ENCODE assay signal across 23 cellular contexts in genomic region chr16:67506468-67506867, GRCh38. TPM values are rescaled to one million over a fixed set of nuclear protein-coding genes. Genes with fewer than 3 reads are reported as not detected.
A peak's percentile ranks its signal among the peaks of the same experiment; 100 is the strongest.
DNase-seq lines count a peak whose midpoint lies in the region; ATAC-seq lines count a peak whose summit lies in the region.
"Had no signal": no experiment of that assay in that cellular context is flagged by ENCODE, and none has a peak within 500 bp of the region (broad histone marks: within the 10 kb centered on the region; RNA-seq: fewer than 3 reads in every experiment).

No MANE protein-coding gene starts in this region.

- peaks cover 58% of the 10 kb centered on the region for H3K4me1 Mint-ChIP-seq in activated naive CD4-positive, alpha-beta T cell treated with anti-CD3 and anti-CD28 coated beads, Interleukin-2, amount 50 U/mL, for 24 hours
- H3K4me1 Mint-ChIP-seq in activated naive CD4-positive, alpha-beta T cell treated with anti-CD3 and anti-CD28 coated beads for 36 hours (ENCODE audit: low read depth), result peaks cover 50% of the 10 kb centered on the region
- H3K4me1 Mint-ChIP-seq in central memory CD8-positive, alpha-beta T cell, result peaks cover 41% of the 10 kb centered on the region
- peaks cover 40% of the 10 kb centered on the region for H3K4me1 Mint-ChIP-seq in stimulated activated memory B cell treated with anti-CD40 and anti-IgM and Interleukin-4, amounts not matched to agents 10 μg/mL and 1 μg/mL and 100 μg/mL, for 72 hours

- intact Hi-C loops in activated naive CD4-positive, alpha-beta T cell treated with anti-CD3 and anti-CD28 coated beads for 36 hours (cut with micrococcal nuclease), result no loop called here

- no peak overlapping the region for H3K4me3 ChIP-seq in HAP-1
- H3K4me3 ChIP-seq: BLaER1, body of pancreas, heart left ventricle, skin epidermis had no signal

- H3K9me3 ChIP-seq in HAP-1, result no peaks in the 10 kb centered on the region
- H3K9me3 ChIP-seq: BLaER1, body of pancreas, heart left ventricle, SK-N-SH had no signal

- no peaks in the 10 kb centered on the region for H3K36me3 ChIP-seq in HAP-1 (replicated peaks)
- H3K36me3 ChIP-seq: BLaER1 had no signal

- in situ Hi-C loops in HAP-1 (cut with MboI; ENCODE audit: low sequenced_read_pairs), result no loop called here

- H3K4me3 Mint-ChIP-seq in activated naive CD4-positive, alpha-beta T cell treated with anti-CD3 and anti-CD28 coated beads, Interleukin-2, amount 50 U/mL, for 24 hours, result no peak overlapping the region
- H3K4me3 Mint-ChIP-seq in activated naive CD4-positive, alpha-beta T cell treated with anti-CD3 and anti-CD28 coated beads for 36 hours, result no peak overlapping the region
- no peak overlapping the region for H3K4me3 Mint-ChIP-seq in central memory CD8-positive, alpha-beta T cell
- no peak overlapping the region for H3K4me3 Mint-ChIP-seq in stimulated activated memory B cell treated with anti-CD40 and anti-IgM and Interleukin-4, amounts not matched to agents 10 μg/mL and 1 μg/mL and 100 μg/mL, for 72 hours
- H3K4me3 Mint-ChIP-seq: activated T-helper 17 cell treated with anti-CD3 and anti-CD28 coated beads, Interleukin-2, amount 50 U/mL, for 72 hours had no signal

- H3K36me3 Mint-ChIP-seq in activated naive CD4-positive, alpha-beta T cell treated with anti-CD3 and anti-CD28 coated beads, Interleukin-2, amount 50 U/mL, for 24 hours, result no peaks in the 10 kb centered on the region
- H3K36me3 Mint-ChIP-seq in activated naive CD4-positive, alpha-beta T cell treated with anti-CD3 and anti-CD28 coated beads for 36 hours (ENCODE audit: low read depth), result no peaks in the 10 kb centered on the region
- H3K36me3 Mint-ChIP-seq in central memory CD8-positive, alpha-beta T cell (ENCODE audit: insufficient read depth), result no peaks in the 10 kb centered on the region
- no peaks in the 10 kb centered on the region for H3K36me3 Mint-ChIP-seq in stimulated activated memory B cell treated with anti-CD40 and anti-IgM and Interleukin-4, amounts not matched to agents 10 μg/mL and 1 μg/mL and 100 μg/mL, for 72 hours

- no peaks in the 10 kb centered on the region for H3K27me3 ChIP-seq in HAP-1 (ENCODE audit: low read depth)
- H3K27me3 ChIP-seq: BLaER1, body of pancreas, heart left ventricle had no signal

- CTCF ChIA-PET in activated naive CD4-positive, alpha-beta T cell treated with anti-CD3 and anti-CD28 coated beads for 36 hours (lab: Charles Lee), result interaction anchor here (0.6 to 1.1 kb wide), 4 partner anchors 8 to 26 kb away, joined by 3 to 4 read pairs (median 3); partner anchors contain the start of gene ATP6V0D1

- H3K4me1 ChIP-seq in HAP-1, result peaks cover 17% of the 10 kb centered on the region
- H3K4me1 ChIP-seq: body of pancreas had no signal

- DNase-seq in activated naive CD4-positive, alpha-beta T cell treated with anti-CD3 and anti-CD28 coated beads for 36 hours, result no peak
- peak; percentile 82 to 92 for DNase-seq in HAP-1 (ENCODE audit: low spot score in 2 of 2)
- no peak for DNase-seq in central memory CD8-positive, alpha-beta T cell (ENCODE audit: low spot score in 2 of 2)
- DNase-seq: ACHN, body of pancreas, heart left ventricle, mammary epithelial cell, NCI-H1105, NCI-H2029, NCI-H2227 treated with DMSO at 0.1 percent for 48 hours, nucleus accumbens, SK-N-SH had no signal

- H3K9me3 Mint-ChIP-seq in activated naive CD4-positive, alpha-beta T cell treated with anti-CD3 and anti-CD28 coated beads, Interleukin-2, amount 50 U/mL, for 24 hours, result no peaks in the 10 kb centered on the region
- H3K9me3 Mint-ChIP-seq in activated naive CD4-positive, alpha-beta T cell treated with anti-CD3 and anti-CD28 coated beads for 36 hours, result no peaks in the 10 kb centered on the region
- H3K9me3 Mint-ChIP-seq in central memory CD8-positive, alpha-beta T cell, result no peaks in the 10 kb centered on the region
- H3K9me3 Mint-ChIP-seq in stimulated activated memory B cell treated with anti-CD40 and anti-IgM and Interleukin-4, amounts not matched to agents 10 μg/mL and 1 μg/mL and 100 μg/mL, for 72 hours, result peaks cover 2% of the 10 kb centered on the region
- H3K9me3 Mint-ChIP-seq: activated T-helper 17 cell treated with anti-CD3 and anti-CD28 coated beads, Interleukin-2, amount 50 U/mL, for 72 hours had no signal

- peak overlapping the region; percentile 52 for H3K27ac Mint-ChIP-seq in activated naive CD4-positive, alpha-beta T cell treated with anti-CD3 and anti-CD28 coated beads, Interleukin-2, amount 50 U/mL, for 24 hours
- H3K27ac Mint-ChIP-seq in activated naive CD4-positive, alpha-beta T cell treated with anti-CD3 and anti-CD28 coated beads for 36 hours, result no peak overlapping the region
- H3K27ac Mint-ChIP-seq in central memory CD8-positive, alpha-beta T cell (ENCODE audit: low read depth), result peak overlapping the region; percentile 70
- H3K27ac Mint-ChIP-seq in stimulated activated memory B cell treated with anti-CD40 and anti-IgM and Interleukin-4, amounts not matched to agents 10 μg/mL and 1 μg/mL and 100 μg/mL, for 72 hours, result peak overlapping the region; percentile 81

- no peaks in the 10 kb centered on the region for H3K27me3 Mint-ChIP-seq in activated naive CD4-positive, alpha-beta T cell treated with anti-CD3 and anti-CD28 coated beads, Interleukin-2, amount 50 U/mL, for 24 hours
- H3K27me3 Mint-ChIP-seq in activated naive CD4-positive, alpha-beta T cell treated with anti-CD3 and anti-CD28 coated beads for 36 hours (ENCODE audit: low read depth), result no peaks in the 10 kb centered on the region
- H3K27me3 Mint-ChIP-seq in central memory CD8-positive, alpha-beta T cell, result no peaks in the 10 kb centered on the region
- H3K27me3 Mint-ChIP-seq in stimulated activated memory B cell treated with anti-CD40 and anti-IgM and Interleukin-4, amounts not matched to agents 10 μg/mL and 1 μg/mL and 100 μg/mL, for 72 hours, result no peaks in the 10 kb centered on the region
- H3K27me3 Mint-ChIP-seq: activated T-helper 17 cell treated with anti-CD3 and anti-CD28 coated beads, Interleukin-2, amount 50 U/mL, for 72 hours had no signal

- no peak for ATAC-seq in central memory CD8-positive, alpha-beta T cell (replicated peaks; ENCODE audit: extremely low read depth, poor library complexity, severe bottlenecking)
- ATAC-seq in stimulated activated memory B cell treated with anti-CD40 and anti-IgM and Interleukin-4, amounts not matched to agents 10 μg/mL and 1 μg/mL and 100 μg/mL, for 72 hours, result no peak
- ATAC-seq in HG02840 (IDR thresholded peaks at IDR 0.05; ENCODE audit: low FRiP score, unreplicated experiment), result no peak
- no peak for ATAC-seq in GM21529 (IDR thresholded peaks at IDR 0.05; ENCODE audit: unreplicated experiment)
- ATAC-seq: activated T-helper 17 cell treated with anti-CD3 and anti-CD28 coated beads, Interleukin-2, amount 50 U/mL, for 72 hours; body of pancreas; heart left ventricle had no signal

RNA-seq across cellular contexts. Expression of gene RIPOR1, which starts 22.2 kb away (rescaled TPM):
- total RNA-seq in activated naive CD4-positive, alpha-beta T cell treated with anti-CD3 and anti-CD28 coated beads for 36 hours, result 10 to 100 TPM; 34.2 to 41.9 TPM

RNA-seq across cellular contexts. Expression of gene AGRP, which starts 23.1 kb away (rescaled TPM):
- total RNA-seq in activated naive CD4-positive, alpha-beta T cell treated with anti-CD3 and anti-CD28 coated beads for 36 hours, result not detected
- total RNA-seq: activated T-helper 17 cell treated with anti-CD3 and anti-CD28 coated beads, Interleukin-2, amount 50 U/mL, for 72 hours; body of pancreas; chondrocyte; epithelial cell of proximal tubule; fibroblast of villous mesenchyme; heart left ventricle; mammary epithelial cell; urinary bladder had no signal

RNA-seq across cellular contexts. Expression of gene ATP6V0D1, which starts 25.5 kb away (rescaled TPM):
- total RNA-seq in activated naive CD4-positive, alpha-beta T cell treated with anti-CD3 and anti-CD28 coated beads for 36 hours, result 10 to 100 TPM; 11.9 to 15.3 TPM

RNA-seq across cellular contexts. Expression of gene CTCF, which starts 55.9 kb away (rescaled TPM):
- total RNA-seq in activated naive CD4-positive, alpha-beta T cell treated with anti-CD3 and anti-CD28 coated beads for 36 hours, result 10 to 100 TPM; 51.2 to 52.3 TPM

Comparison
In these comparisons a context has a peak if more than half of its experiments do, and no peak if none do; other contexts are left out.
1. DNase-seq: peak in HAP-1 (2 of 2); none in activated naive CD4-positive, alpha-beta T cell treated with anti-CD3 and anti-CD28 coated beads for 36 hours (single experiment) and central memory CD8-positive, alpha-beta T cell (0 of 2).